In genomic region chrX:132955710-132956109, GRCh38 we compare ENCODE assay signal across 11 cellular contexts. TPM values are rescaled to one million over a fixed set of nuclear protein-coding genes. Genes with fewer than 3 reads are reported as not detected.
DNase-seq lines count a peak whose midpoint lies in the region; ATAC-seq and TF ChIP-seq lines count a peak whose summit lies in the region.
"Had no signal": no experiment of that assay in that cellular context is flagged by ENCODE, and none has a peak within 500 bp of the region (broad histone marks: within the 10 kb centered on the region; RNA-seq: fewer than 3 reads in every experiment).

No MANE protein-coding gene starts in this region.

- TF ChIP-seq POLR2A in gastrocnemius medialis (IDR thresholded peaks at IDR 0.05) = no peak

- DNase-seq in activated T-cell treated with anti-CD3 and anti-CD28 coated beads, Interleukin-2, amount 50 U/mL, for 24 hours = no peak
- no peak for DNase-seq in activated T-cell treated with anti-CD3 and anti-CD28 coated beads for 4 hours
- DNase-seq in skeletal muscle cell (ENCODE audit: low read depth) = no peak
- DNase-seq in activated CD4-positive, alpha-beta T cell treated with anti-CD3 and anti-CD28 coated beads, Interleukin-2, amount 50 U/mL, for 4 hours = no peak
- no peak for DNase-seq in gastrocnemius medialis
- DNase-seq: effector memory CD4-positive, alpha-beta T cell; NCI-H1930 had no signal

- no peak overlapping the region for H3K27ac ChIP-seq in gastrocnemius medialis

- H3K9me3 ChIP-seq in iPS-18c (ENCODE audit: control insufficient read depth, insufficient read depth, low read length) (peaks cover 11% of the 10 kb centered on the region), gastrocnemius medialis (no peaks in the 10 kb centered on the region)
- H3K9me3 ChIP-seq: mucosa of descending colon had no signal

- peaks cover 69% of the 10 kb centered on the region for H3K27me3 Mint-ChIP-seq in activated T-cell treated with anti-CD3 and anti-CD28 coated beads, Interleukin-2, amount 50 U/mL, for 24 hours
- peaks cover 32% of the 10 kb centered on the region for H3K27me3 Mint-ChIP-seq in activated T-helper 17 cell treated with anti-CD3 and anti-CD28 coated beads, Interleukin-2, amount 50 U/mL, for 72 hours

- H3K36me3 Mint-ChIP-seq in activated T-cell treated with anti-CD3 and anti-CD28 coated beads, Interleukin-2, amount 50 U/mL, for 24 hours (ENCODE audit: low read depth) = no peaks in the 10 kb centered on the region
- H3K36me3 Mint-ChIP-seq in activated T-helper 17 cell treated with anti-CD3 and anti-CD28 coated beads, Interleukin-2, amount 50 U/mL, for 72 hours (ENCODE audit: low read depth) = no peaks in the 10 kb centered on the region

- H3K27me3 ChIP-seq in gastrocnemius medialis = peaks cover 0 to 19% (median 8%) of the 10 kb centered on the region in 3 donors

- no peak overlapping the region for H3K27ac Mint-ChIP-seq in activated T-cell treated with anti-CD3 and anti-CD28 coated beads, Interleukin-2, amount 50 U/mL, for 24 hours
- H3K27ac Mint-ChIP-seq in activated T-helper 17 cell treated with anti-CD3 and anti-CD28 coated beads, Interleukin-2, amount 50 U/mL, for 72 hours = no peak overlapping the region

- peaks cover 0 to 4% of the 10 kb centered on the region in 2 donors for H3K4me1 ChIP-seq in gastrocnemius medialis

- no peak for TF ChIP-seq CTCF in gastrocnemius medialis (IDR thresholded peaks at IDR 0.05 in 4 of 5, conservative IDR thresholded peaks at IDR 0.05 in 1 of 5)

- H3K36me3 ChIP-seq in gastrocnemius medialis = no peaks in the 10 kb centered on the region

- intact Hi-C loops in gastrocnemius medialis (cut with DNase I; ENCODE audit: low total_unique reads) = loop anchor here (5.0 to 10.0 kb wide), 2 partner anchors 111 to 213 kb away; no protein-coding TSS in a partner anchor

- in situ Hi-C loops in gastrocnemius medialis (cut with MboI; ENCODE audit: low sequenced_read_pairs in 4 of 4) = loop anchor here in 2 of 4 donors (25.0 kb wide), 1 partner anchor 218 kb away; no protein-coding TSS in a partner anchor

- H3K4me3 ChIP-seq in iPS-18c (ENCODE audit: insufficient read depth, low read depth, low read length) (peak overlapping the region; percentile 59; the same call in 1 of the 2 replicates), skeletal muscle cell (ENCODE audit: low read depth, low read length) (peak overlapping the region; percentile 46), gastrocnemius medialis (peak overlapping the region in 1 of 4 donors; percentile 59)
- H3K4me3 ChIP-seq: mucosa of descending colon had no signal

- peak overlapping the region; percentile 2 for H3K4me3 Mint-ChIP-seq in activated T-cell treated with anti-CD3 and anti-CD28 coated beads, Interleukin-2, amount 50 U/mL, for 24 hours
- H3K4me3 Mint-ChIP-seq in activated T-helper 17 cell treated with anti-CD3 and anti-CD28 coated beads, Interleukin-2, amount 50 U/mL, for 72 hours = peak overlapping the region; percentile 59

- no peak for ATAC-seq in activated T-helper 17 cell treated with anti-CD3 and anti-CD28 coated beads, Interleukin-2, amount 50 U/mL, for 72 hours (replicated peaks)
- ATAC-seq in HG03095 (IDR thresholded peaks at IDR 0.05; ENCODE audit: unreplicated experiment) (no peak), gastrocnemius medialis (no peak)
- ATAC-seq: mucosa of descending colon had no signal

- peaks cover 8% of the 10 kb centered on the region for H3K4me1 Mint-ChIP-seq in activated T-cell treated with anti-CD3 and anti-CD28 coated beads, Interleukin-2, amount 50 U/mL, for 24 hours (ENCODE audit: low read depth)
- H3K4me1 Mint-ChIP-seq in activated T-helper 17 cell treated with anti-CD3 and anti-CD28 coated beads, Interleukin-2, amount 50 U/mL, for 72 hours = no peaks in the 10 kb centered on the region

- no peaks in the 10 kb centered on the region for H3K9me3 Mint-ChIP-seq in activated T-cell treated with anti-CD3 and anti-CD28 coated beads, Interleukin-2, amount 50 U/mL, for 24 hours
- no peaks in the 10 kb centered on the region for H3K9me3 Mint-ChIP-seq in activated T-helper 17 cell treated with anti-CD3 and anti-CD28 coated beads, Interleukin-2, amount 50 U/mL, for 72 hours

RNA-seq across cellular contexts. Expression of gene HS6ST2, which starts 2.7 kb away (rescaled TPM):
- under 1 TPM; 0.08 to 0.19 TPM for total RNA-seq in activated T-helper 17 cell treated with anti-CD3 and anti-CD28 coated beads, Interleukin-2, amount 50 U/mL, for 72 hours
- total RNA-seq in gastrocnemius medialis = 1 to 10 TPM in 3 of 4 donors, not detected in 1; 1.9 to 2.8 (median 2.1) TPM
